Comparison of ENCODE assay signal across 1 cellular context in genomic region chr3:193711964-193712598, GRCh38.
TF ChIP-seq lines count a peak whose summit lies in the region.

No MANE protein-coding gene starts in this region.

TF ChIP-seq in HepG2, 621 proteins besides CTCF, POLR2A, EP300 and RAD21 (continued from another document and continues in another):
- no peak for TF ChIP-seq GMEB2 (CRISPR knock-in tag; IDR thresholded peaks at IDR 0.05; ENCODE audit: low read depth)
- TF ChIP-seq NR3C1 (CRISPR knock-in tag; IDR thresholded peaks at IDR 0.05): no peak
- no peak for TF ChIP-seq SMARCE1 (IDR thresholded peaks at IDR 0.05; ENCODE audit: borderline replicate concordance)
- TF ChIP-seq ZNF24 (IDR thresholded peaks at IDR 0.05): no peak
- TF ChIP-seq IRF1 (CRISPR knock-in tag; IDR thresholded peaks at IDR 0.05; ENCODE audit: low read depth): no peak; the same call in 1 of the 2 replicates
- peak; percentile 96; the same call in 1 of the 2 replicates for TF ChIP-seq ZMAT3 (CRISPR knock-in tag; conservative IDR thresholded peaks at IDR 0.05)
- no peak for TF ChIP-seq ZNF790 (CRISPR knock-in tag; IDR thresholded peaks at IDR 0.05; ENCODE audit: borderline replicate concordance)
- TF ChIP-seq CBX2 (IDR thresholded peaks at IDR 0.05; ENCODE audit: low read depth, low read length): no peak
- TF ChIP-seq CBX2 (CRISPR knock-in tag; IDR thresholded peaks at IDR 0.05; ENCODE audit: low read depth): no peak
- TF ChIP-seq ZSCAN30 (CRISPR knock-in tag; IDR thresholded peaks at IDR 0.05): 0 out of 2 replicates have a peak, but pooled peaks have one; percentile 31
- peak; percentile 85; the same call in 1 of the 2 replicates for TF ChIP-seq XBP1 (CRISPR knock-in tag; IDR thresholded peaks at IDR 0.05)
- no peak for TF ChIP-seq ZKSCAN5 (CRISPR knock-in tag; IDR thresholded peaks at IDR 0.05)
- peak; percentile 99 for TF ChIP-seq ZNF614 (CRISPR knock-in tag; IDR thresholded peaks at IDR 0.05; ENCODE audit: borderline replicate concordance)
- TF ChIP-seq SALL2 (CRISPR knock-in tag; IDR thresholded peaks at IDR 0.05): peak; percentile 95
- TF ChIP-seq NCOA5 (CRISPR knock-in tag; IDR thresholded peaks at IDR 0.05): no peak
- peak; percentile 70; the same call in 1 of the 2 replicates for TF ChIP-seq CREBL2 (CRISPR knock-in tag; IDR thresholded peaks at IDR 0.05; ENCODE audit: borderline replicate concordance)
- TF ChIP-seq MAFG (CRISPR knock-in tag; IDR thresholded peaks at IDR 0.05): no peak
- TF ChIP-seq ZNF737 (CRISPR knock-in tag; IDR thresholded peaks at IDR 0.05; ENCODE audit: borderline replicate concordance): no peak
- TF ChIP-seq ARID5B (CRISPR knock-in tag; IDR thresholded peaks at IDR 0.05): peak; percentile 99
- no peak for TF ChIP-seq ZUFSP (CRISPR knock-in tag; IDR thresholded peaks at IDR 0.05; ENCODE audit: borderline replicate concordance)
- peak; percentile 97 for TF ChIP-seq RXRB (CRISPR knock-in tag; IDR thresholded peaks at IDR 0.05; ENCODE audit: borderline replicate concordance)
- TF ChIP-seq THYN1 (CRISPR knock-in tag; IDR thresholded peaks at IDR 0.05; ENCODE audit: borderline replicate concordance, low read depth): no peak
- TF ChIP-seq ZNF782 (CRISPR knock-in tag; IDR thresholded peaks at IDR 0.05; ENCODE audit: borderline replicate concordance): peak; percentile 67; the same call in 1 of the 2 replicates
- TF ChIP-seq TMF1 (CRISPR knock-in tag; IDR thresholded peaks at IDR 0.05; ENCODE audit: low read depth): no peak
- TF ChIP-seq ZNF709 (CRISPR knock-in tag; IDR thresholded peaks at IDR 0.05): no peak; the same call in 1 of the 2 replicates
- TF ChIP-seq KDM5A (IDR thresholded peaks at IDR 0.05; ENCODE audit: borderline replicate concordance, low read length): no peak; the same call in 1 of the 2 replicates
- TF ChIP-seq HOXD1 (CRISPR knock-in tag; IDR thresholded peaks at IDR 0.05): peak; percentile 98
- TF ChIP-seq ZNF138 (CRISPR knock-in tag; IDR thresholded peaks at IDR 0.05; ENCODE audit: low read depth): 0 out of 2 replicates have a peak, but pooled peaks have one; percentile 44
- TF ChIP-seq ZNF282 (IDR thresholded peaks at IDR 0.05; ENCODE audit: partially characterized antibody): no peak
- no peak for TF ChIP-seq TBP (CRISPR knock-in tag; IDR thresholded peaks at IDR 0.05)
- no peak for TF ChIP-seq HES4 (CRISPR knock-in tag; IDR thresholded peaks at IDR 0.05; ENCODE audit: borderline replicate concordance)
- peak; percentile 25 for TF ChIP-seq ZNF883 (CRISPR knock-in tag; IDR thresholded peaks at IDR 0.05; ENCODE audit: not compliant biosample characterization)
- TF ChIP-seq RNF2 (conservative IDR thresholded peaks at IDR 0.05; ENCODE audit: low read depth): peak; percentile 85
- no peak for TF ChIP-seq NFIB (CRISPR knock-in tag; IDR thresholded peaks at IDR 0.05; ENCODE audit: borderline replicate concordance)
- TF ChIP-seq HOXA3 (CRISPR knock-in tag; IDR thresholded peaks at IDR 0.05): peak; percentile 95
- peak; percentile 34 to 62; a peak in 3 of 4 replicates for TF ChIP-seq HMGXB4 (CRISPR knock-in tag; IDR thresholded peaks at IDR 0.05; ENCODE audit: borderline replicate concordance in 1 of 2, low read depth in 1 of 2)
- peak; percentile 76; the same call in 1 of the 2 replicates for TF ChIP-seq TRIM24 (CRISPR knock-in tag; IDR thresholded peaks at IDR 0.05)
- TF ChIP-seq NBN (conservative IDR thresholded peaks at IDR 0.05): no peak
- peak; percentile 98 for TF ChIP-seq RXRA (CRISPR knock-in tag; IDR thresholded peaks at IDR 0.05)
- TF ChIP-seq HDAC6 (IDR thresholded peaks at IDR 0.05; ENCODE audit: low read depth, low read length): no peak
- TF ChIP-seq ZNF816 (CRISPR knock-in tag; IDR thresholded peaks at IDR 0.05; ENCODE audit: borderline replicate concordance): peak; percentile 90; the same call in 1 of the 2 replicates
- peak; percentile 82; the same call in 1 of the 2 replicates for TF ChIP-seq ZNF569 (CRISPR knock-in tag; IDR thresholded peaks at IDR 0.05; ENCODE audit: borderline replicate concordance)
- TF ChIP-seq ZNF891 (CRISPR knock-in tag; IDR thresholded peaks at IDR 0.05): peak; percentile 81; the same call in 1 of the 2 replicates
- no peak for TF ChIP-seq EHMT2 (IDR thresholded peaks at IDR 0.05; ENCODE audit: borderline replicate concordance, low read depth, low read length)
- TF ChIP-seq HMGA1 (CRISPR knock-in tag; conservative IDR thresholded peaks at IDR 0.05): no peak
- no peak; the same call in 1 of the 2 replicates for TF ChIP-seq SNAPC4 (CRISPR knock-in tag; IDR thresholded peaks at IDR 0.05)
- peak; percentile 90 for TF ChIP-seq CREB1 (IDR thresholded peaks at IDR 0.05)
- TF ChIP-seq CREB1 (CRISPR knock-in tag; IDR thresholded peaks at IDR 0.05): peak; percentile 94
- TF ChIP-seq ZSCAN12 (CRISPR knock-in tag; IDR thresholded peaks at IDR 0.05): no peak
- TF ChIP-seq ZFP62 (CRISPR knock-in tag; IDR thresholded peaks at IDR 0.05): no peak
- TF ChIP-seq ZNF232 (CRISPR knock-in tag; IDR thresholded peaks at IDR 0.05; ENCODE audit: borderline replicate concordance): peak; percentile 61
- 0 out of 2 replicates have a peak, but pooled peaks have one; percentile 71 for TF ChIP-seq NFATC3 (CRISPR knock-in tag; IDR thresholded peaks at IDR 0.05)
- TF ChIP-seq ZFP36L1 (CRISPR knock-in tag; IDR thresholded peaks at IDR 0.05): peak; percentile 82; the same call in 1 of the 2 replicates
- no peak for TF ChIP-seq ZNF7 (CRISPR knock-in tag; IDR thresholded peaks at IDR 0.05)
- TF ChIP-seq MTF1 (CRISPR knock-in tag; IDR thresholded peaks at IDR 0.05): no peak
